In the genomic region with DNA sequence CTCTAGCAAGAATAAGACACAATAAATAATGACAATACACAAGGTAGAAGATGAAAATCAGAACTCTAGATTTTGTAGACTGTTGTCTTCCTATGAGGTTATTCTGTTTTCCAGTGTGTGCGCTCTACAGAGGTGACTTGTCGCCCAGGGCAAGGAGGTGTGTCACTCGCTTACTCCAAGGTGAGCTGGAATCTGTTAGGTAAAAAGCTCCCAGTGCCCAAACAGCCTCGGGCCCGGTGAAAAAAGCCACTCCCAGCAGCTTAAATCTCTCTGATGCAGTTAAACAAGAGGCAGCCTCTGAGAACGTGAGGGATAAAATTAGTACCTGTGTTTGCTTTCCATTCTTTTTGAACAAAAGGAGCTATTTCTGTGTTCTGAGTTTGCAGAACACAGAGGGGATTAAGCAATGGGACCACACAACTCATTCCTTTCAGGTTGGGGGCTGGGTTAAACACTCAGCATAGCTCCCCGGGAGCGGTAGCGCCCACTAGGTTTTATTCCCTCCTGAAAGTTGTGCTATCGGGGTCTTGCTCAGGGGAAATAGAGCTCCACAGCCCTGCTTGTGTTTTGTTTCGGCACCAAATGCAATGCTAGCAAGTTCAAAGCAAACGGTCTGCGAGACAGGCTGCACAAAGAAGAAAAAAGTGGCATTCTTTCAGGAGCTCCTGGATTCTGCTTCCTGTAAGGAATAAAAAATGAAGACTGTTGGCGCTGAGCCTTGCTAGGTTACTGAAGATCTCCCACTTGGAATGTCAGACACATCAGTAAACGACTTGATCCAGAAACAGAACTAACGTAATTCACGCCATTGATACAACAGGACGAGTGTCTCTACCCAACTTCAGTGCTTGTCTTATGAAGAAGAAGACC, we compare ENCODE assay signal across 8 cellular contexts.
A peak's percentile ranks its signal among the peaks of the same experiment; 100 is the strongest.
DNase-seq lines count a peak whose midpoint lies in the region; ATAC-seq and TF ChIP-seq lines count a peak whose summit lies in the region.

No MANE protein-coding gene starts in this region.

- TF ChIP-seq CTCF in fibroblast of pulmonary artery (IDR thresholded peaks at IDR 0.05; ENCODE audit: low read length, missing control alignments) (no peak), progenitor cell of endocrine pancreas (IDR thresholded peaks at IDR 0.05; ENCODE audit: unreplicated experiment) (no peak)

- H3K4me3 ChIP-seq in fibroblast of pulmonary artery (replicated peaks; ENCODE audit: low read depth, low read length): peak overlapping the region; percentile 34

- peak; percentile 69 for DNase-seq in NCI-H526 treated with DMSO at 0.1 percent for 48 hours (lab: John Stamatoyannopoulos, UW)
- DNase-seq in fibroblast of pulmonary artery (ENCODE audit: low read depth): peak; percentile 28
- DNase-seq in progenitor cell of endocrine pancreas (ENCODE audit: low spot score, unreplicated experiment): no peak
- no peak for DNase-seq in cerebellum (ENCODE audit: low spot score)
- DNase-seq in stimulated activated CD4-positive, alpha-beta T cell treated with anti-CD3 and anti-CD28 coated beads, Interleukin-2, amount 100 ng/mL, for 24 hours: no peak
- DNase-seq in epidermal melanocyte (ENCODE audit: insufficient read length, low spot score): no peak

- H3K4me1 Mint-ChIP-seq in progenitor cell of endocrine pancreas (ENCODE audit: low read depth): peaks cover 60% of the 10 kb centered on the region

- peak; percentile 5 for ATAC-seq in GM18868 (IDR thresholded peaks at IDR 0.05; ENCODE audit: unreplicated experiment)
- ATAC-seq in HG03095 (IDR thresholded peaks at IDR 0.05; ENCODE audit: unreplicated experiment): no peak

- no peaks in the 10 kb centered on the region for H3K36me3 Mint-ChIP-seq in progenitor cell of endocrine pancreas (ENCODE audit: insufficient read depth)

- no peaks in the 10 kb centered on the region for H3K9me3 Mint-ChIP-seq in progenitor cell of endocrine pancreas (ENCODE audit: low read depth)

- peak overlapping the region; percentile 95 for H3K27ac Mint-ChIP-seq in progenitor cell of endocrine pancreas

- H3K4me3 Mint-ChIP-seq in progenitor cell of endocrine pancreas (ENCODE audit: low read depth): peak overlapping the region; percentile 64

- H3K27me3 Mint-ChIP-seq in progenitor cell of endocrine pancreas: no peaks in the 10 kb centered on the region

Comparison
In these comparisons a context has a peak if more than half of its experiments do, and no peak if none do; other contexts are left out.
1. DNase-seq: peak in NCI-H526 treated with DMSO at 0.1 percent for 48 hours (single experiment) and fibroblast of pulmonary artery (single experiment); none in progenitor cell of endocrine pancreas (single experiment), cerebellum (single experiment), stimulated activated CD4-positive, alpha-beta T cell treated with anti-CD3 and anti-CD28 coated beads, Interleukin-2, amount 100 ng/mL, for 24 hours (0 of 2) and epidermal melanocyte (single experiment).